In the genomic region with DNA sequence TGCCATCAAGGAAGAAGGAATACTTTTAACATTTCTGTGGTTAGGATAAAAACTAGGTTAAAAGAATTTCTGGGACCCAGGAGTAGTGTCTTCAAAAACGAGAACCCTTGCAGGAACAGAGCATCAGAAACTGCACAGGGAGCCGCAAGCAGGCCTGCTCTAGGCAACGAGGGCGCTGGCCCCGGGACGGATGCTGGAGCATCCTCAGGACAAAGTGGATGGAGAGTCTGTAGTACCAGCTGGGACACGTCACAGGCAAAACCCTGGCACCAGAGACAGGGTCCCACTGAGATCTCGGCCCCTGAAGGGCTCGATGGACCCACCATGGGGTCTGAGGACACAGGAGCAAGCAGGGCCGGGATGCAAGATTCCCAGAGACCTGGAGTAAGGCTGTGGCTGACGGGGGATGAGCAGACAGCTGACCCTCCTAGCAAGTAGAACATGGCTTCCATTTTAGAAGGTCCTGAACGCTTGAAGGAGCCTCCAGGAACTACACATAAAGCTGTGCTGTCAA, we compare ENCODE assay signal across 20 cellular contexts.
DNase-seq lines count a peak whose midpoint lies in the region; ATAC-seq, FAIRE-seq and TF ChIP-seq lines count a peak whose summit lies in the region.
"Had no signal": no experiment of that assay in that cellular context is flagged by ENCODE, and none has a peak within 500 bp of the region (broad histone marks: within the 10 kb centered on the region; RNA-seq: fewer than 3 reads in every experiment).

No MANE protein-coding gene starts in this region.

- POLR2A ChIA-PET in K562 (lab: Yijun Ruan, JAX) = interaction anchor here (0.9 to 1.7 kb wide), 4 partner anchors 8 to 17 kb away, joined by 4 to 5 read pairs (median 4); no protein-coding TSS in a partner anchor

- no peaks in the 10 kb centered on the region; the same call in 2 of the 3 replicates for H3K79me2 ChIP-seq in K562 (ENCODE audit: control insufficient read depth, insufficient read depth, low read length)

- no peak overlapping the region for H3K9ac ChIP-seq in K562 (ENCODE audit: insufficient read depth in 1 of 2, low read depth in 2 of 2, low read length in 2 of 2)

- no peak overlapping the region for H2AFZ ChIP-seq in K562 (ENCODE audit: low read depth, low read length)
- H2AFZ ChIP-seq: GM23338 had no signal

- peaks cover 0 to 4% (median 0%) of the 10 kb centered on the region in 3 donors for H3K4me1 Mint-ChIP-seq in IgD-negative memory B cell
- no peaks in the 10 kb centered on the region for H3K4me1 Mint-ChIP-seq in memory B cell

- no peak for DNase-seq in K562 (ENCODE audit: extremely low read depth in 1 of 4, low spot score in 3 of 4)
- DNase-seq in memory B cell (ENCODE audit: low spot score in 2 of 2) = no peak
- no peak for DNase-seq in stimulated activated CD8-positive, alpha-beta memory T cell treated with anti-CD3 and anti-CD28 coated beads, Interleukin-4, amount 100 ng/mL, for 48 hours
- DNase-seq in DMS53 (lab: John Stamatoyannopoulos, UW) = no peak
- no peak for DNase-seq in NCI-H524 (lab: John Stamatoyannopoulos, UW)
- DNase-seq: ACHN; C1 segment of cervical spinal cord; CD4-positive, CD25-positive, alpha-beta regulatory T cell; DMS153; DMS79 treated with DMSO at 0.1 percent for 48 hours; GF-D8; HFFc6; KBM-7 had no signal

- in situ Hi-C loops in K562 (cut with MboI) = no loop called here

- intact Hi-C loops in K562 (cut with micrococcal nuclease) = no loop called here

- H3K4me2 ChIP-seq in K562 (ENCODE audit: insufficient read depth, low read length) = no peak overlapping the region
- H3K4me2 ChIP-seq: GM23338 had no signal

- WGBS in K562 (ENCODE audit: insufficient coverage, low coverage, missing lambda C conversion rate) = 94% methylated on average over 12 of the region's 12 CpGs

- H3K4me3 ChIP-seq in K562 = no peak overlapping the region
- H3K4me3 ChIP-seq: GM12878, GM23338 had no signal

- no peak for FAIRE-seq in K562 (lab: Jason Lieb, UNC)
- FAIRE-seq: A204.1, GM12878 had no signal

- TF ChIP-seq POLR2A in K562 (conservative IDR thresholded peaks at IDR 0.05) = no peak

- H3K4me1 ChIP-seq in K562 (replicated peaks in 1 of 2; ENCODE audit: control insufficient read depth in 2 of 2, insufficient read depth in 2 of 2, low read length in 2 of 2) = 0 out of 5 replicates have a peak, but pooled peaks cover 0 to 3% of the 10 kb centered on the region in 2 experiments

- peak overlapping the region in 2 of 3 donors; percentile 45 to 88 for H3K27ac Mint-ChIP-seq in IgD-negative memory B cell
- H3K27ac Mint-ChIP-seq in memory B cell = peak overlapping the region; percentile 32
- H3K27ac Mint-ChIP-seq: GM23338, HFFc6 had no signal

- TF ChIP-seq RAD21 in K562 (CRISPR knock-in tag; conservative IDR thresholded peaks at IDR 0.05 in 1 of 2, IDR thresholded peaks at IDR 0.05 in 1 of 2) = no peak

- H3K9me3 ChIP-seq in K562 (replicated peaks; ENCODE audit: control insufficient read depth, insufficient read depth, low read depth, low read length) = no peaks in the 10 kb centered on the region
- H3K9me3 ChIP-seq: BE2C had no signal

- no TSS peak for BruUV-seq in K562 (replicated peaks; lab: Mats Ljungman, UMichigan)

- TF ChIP-seq CTCF in 22Rv1 (IDR thresholded peaks at IDR 0.05) (no peak), K562 (IDR thresholded peaks at IDR 0.05 in 2 of 3, conservative IDR thresholded peaks at IDR 0.05 in 1 of 3; ENCODE audit: insufficient read depth in 2 of 3, low read depth in 1 of 3, low read length in 3 of 3) (no peak)

- H3K27me3 ChIP-seq in K562 (ENCODE audit: control insufficient read depth in 2 of 2, insufficient read depth in 2 of 2, low read length in 2 of 2) = no peaks in the 10 kb centered on the region
- H3K27me3 ChIP-seq: BE2C had no signal

- peaks cover 6% of the 10 kb centered on the region for H3K36me3 Mint-ChIP-seq in IgD-negative memory B cell
- H3K36me3 Mint-ChIP-seq in memory B cell = peaks cover 35% of the 10 kb centered on the region

- CTCF ChIA-PET in K562 (lab: Yijun Ruan, JAX; ENCODE audit: low intra/inter-chr PET ratio) = no interaction called here

- H3K4me3 Mint-ChIP-seq in IgD-negative memory B cell (no peak overlapping the region), memory B cell (no peak overlapping the region)
- H3K4me3 Mint-ChIP-seq: CD4-positive, CD25-positive, alpha-beta regulatory T cell; GM23338; HFFc6 had no signal

- no peaks in the 10 kb centered on the region for H3K9me3 Mint-ChIP-seq in IgD-negative memory B cell
- H3K9me3 Mint-ChIP-seq in memory B cell = peaks cover 1% of the 10 kb centered on the region
- H3K9me3 Mint-ChIP-seq: CD4-positive, CD25-positive, alpha-beta regulatory T cell had no signal

- ATAC-seq in K562 (no peak), memory B cell (ENCODE audit: low read depth) (no peak)
- ATAC-seq: GM23338 had no signal

- no peaks in the 10 kb centered on the region for H4K20me1 ChIP-seq in K562 (replicated peaks; ENCODE audit: control insufficient read depth, insufficient read depth, low read length)

- no peak for TF ChIP-seq EP300 in K562 (IDR thresholded peaks at IDR 0.05; ENCODE audit: low read length)

- H3K27me3 Mint-ChIP-seq in IgD-negative memory B cell (no peaks in the 10 kb centered on the region), memory B cell (no peaks in the 10 kb centered on the region)

- no peaks in the 10 kb centered on the region for H3K9me1 ChIP-seq in K562 (ENCODE audit: control insufficient read depth, insufficient read depth, low read length)

- peaks cover 88% of the 10 kb centered on the region; the same call in 2 of the 3 replicates for H3K36me3 ChIP-seq in K562 (ENCODE audit: control insufficient read depth, insufficient read depth, low read length)

- H3K27ac ChIP-seq in 22Rv1 (peak overlapping the region; percentile 37; the same call in 1 of the 2 replicates), K562 (ENCODE audit: extremely low read depth, low read depth, low read length) (no peak overlapping the region)
- H3K27ac ChIP-seq: HL-60 had no signal

TF ChIP-seq in K562, 482 proteins besides CTCF, POLR2A, EP300 and RAD21:
- TF ChIP-seq RBM22 (IDR thresholded peaks at IDR 0.05; ENCODE audit: low read depth, low read length, poor library complexity, severe bottlenecking) = peak; percentile 80
- TF ChIP-seq, protein P1, sequence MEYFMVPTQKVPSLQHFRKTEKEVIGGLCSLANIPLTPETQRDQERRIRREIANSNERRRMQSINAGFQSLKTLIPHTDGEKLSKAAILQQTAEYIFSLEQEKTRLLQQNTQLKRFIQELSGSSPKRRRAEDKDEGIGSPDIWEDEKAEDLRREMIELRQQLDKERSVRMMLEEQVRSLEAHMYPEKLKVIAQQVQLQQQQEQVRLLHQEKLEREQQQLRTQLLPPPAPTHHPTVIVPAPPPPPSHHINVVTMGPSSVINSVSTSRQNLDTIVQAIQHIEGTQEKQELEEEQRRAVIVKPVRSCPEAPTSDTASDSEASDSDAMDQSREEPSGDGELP (CRISPR knock-in tag; IDR thresholded peaks at IDR 0.05; ENCODE audit: borderline replicate concordance) = 0 out of 2 replicates have a peak, but pooled peaks have one; percentile 19
- no peak for TF ChIP-seq MAX (CRISPR knock-in tag; IDR thresholded peaks at IDR 0.05)
- TF ChIP-seq ARID2 (IDR thresholded peaks at IDR 0.05) = no peak
- peak; percentile 44; the same call in 1 of the 2 replicates for TF ChIP-seq POLR2G (IDR thresholded peaks at IDR 0.05; ENCODE audit: low read depth, low read length)
